ENCODE assay signal across 8 cellular contexts in genomic region chr1:23344111-23344986, GRCh38. TPM values are rescaled to one million over a fixed set of nuclear protein-coding genes. Genes with fewer than 3 reads are reported as not detected.
A peak's percentile ranks its signal among the peaks of the same experiment; 100 is the strongest.
DNase-seq lines count a peak whose midpoint lies in the region; ATAC-seq, FAIRE-seq and TF ChIP-seq lines count a peak whose summit lies in the region.

Gene HNRNPR, minus strand, starts transcription at chr1:23344284. Its CDS starts 3,276 bp downstream, at chr1:23341008.

- peak within 1 kb of the TSS; percentile 98 for H4K8ac ChIP-seq in trophoblast cell (ENCODE audit: low read depth, low read length)

- H3K36me3 Mint-ChIP-seq in T-cell, result peaks cover 4% of the 10 kb centered on the region

- H3K4ac ChIP-seq in trophoblast cell (ENCODE audit: low read depth, low read length), result peak within 1 kb of the TSS; percentile 99

- TF ChIP-seq POLR2A in GM12891 (IDR thresholded peaks at IDR 0.05; ENCODE audit: low read depth, low read length), result peak; percentile 86
- TF ChIP-seq POLR2A in transverse colon (IDR thresholded peaks at IDR 0.05), result peak; percentile 85

- peak within 1 kb of the TSS; percentile 97 for H2BK120ac ChIP-seq in trophoblast cell (ENCODE audit: insufficient read depth, low read length, poor library complexity)

- H2AK5ac ChIP-seq in trophoblast cell (ENCODE audit: low read length), result peak within 1 kb of the TSS; percentile 96

- no peaks in the 10 kb centered on the region for H3K9me3 Mint-ChIP-seq in T-cell

- H3K4me3 Mint-ChIP-seq in T-cell, result peak within 1 kb of the TSS; percentile 93 to 100 (median 97)

- in situ Hi-C loops in transverse colon (cut with MboI; ENCODE audit: low pct_ligation_motif_present in 1 of 4, low pct_unique_long_range_greater_than_20kb in 1 of 4, low sequenced_read_pairs in 3 of 4), result no loop called here

- peak within 1 kb of the TSS; percentile 99 for H2BK5ac ChIP-seq in trophoblast cell (ENCODE audit: low read depth, low read length, poor library complexity)

- H4K91ac ChIP-seq in trophoblast cell (ENCODE audit: low read depth, low read length), result peak within 1 kb of the TSS; percentile 99

- H3K4me1 Mint-ChIP-seq in T-cell, result peaks cover 42 to 47% (median 43%) of the 10 kb centered on the region in 3 donors

- H3K79me1 ChIP-seq in trophoblast cell (ENCODE audit: low read length), result peaks cover 15% of the 10 kb centered on the region

- peak within 1 kb of the TSS; percentile 84 for H3K4me2 ChIP-seq in trophoblast cell (ENCODE audit: low read length)

- no peak within 1 kb of the TSS for H3K23ac ChIP-seq in trophoblast cell (ENCODE audit: low read length)

- POLR2A ChIA-PET in T-cell (lab: Charles Lee), result interaction anchor here (0.5 to 1.4 kb wide), 10 partner anchors 21 to 1477 kb away, joined by 3 to 10 read pairs (median 7); partner anchors contain the start of genes GALE (in 1 of the 2) and ZNF436 (in 1 of the 2)

- peaks cover 15% of the 10 kb centered on the region for H3K79me2 ChIP-seq in trophoblast cell (ENCODE audit: control insufficient read depth, insufficient read depth, low read length, poor library complexity)

- H3K36me3 ChIP-seq in trophoblast cell (ENCODE audit: control insufficient read depth in 1 of 2, insufficient read depth in 2 of 2, low read length in 2 of 2) (no peaks in the 10 kb centered on the region), transverse colon (no peaks in the 10 kb centered on the region)

- FAIRE-seq in GM12891 (lab: Jason Lieb, UNC), result peak; percentile 96

- peak within 1 kb of the TSS; percentile 98 for H3K18ac ChIP-seq in trophoblast cell (ENCODE audit: low read length)

- H3K9ac ChIP-seq in trophoblast cell (ENCODE audit: low read length), result peak within 1 kb of the TSS; percentile 91

- no peaks in the 10 kb centered on the region for H3K4me1 ChIP-seq in trophoblast cell (ENCODE audit: control insufficient read depth in 1 of 2, insufficient read depth in 2 of 2, low read length in 2 of 2)
- peaks cover 31 to 45% (median 37%) of the 10 kb centered on the region in 4 donors for H3K4me1 ChIP-seq in transverse colon

- H3K4me3 ChIP-seq in trophoblast cell (ENCODE audit: low read depth, low read length) (peak within 1 kb of the TSS; percentile 88), transverse colon (peak within 1 kb of the TSS; percentile 52 to 93 (median 92))

- DNase-seq in GM12891 (ENCODE audit: insufficient read length, low spot score) (peak; percentile 98), NCI-H1436 treated with DMSO at 0.1 percent for 48 hours (lab: John Stamatoyannopoulos, UW) (peak; percentile 98), T-cell (peak; percentile 96 to 100 (median 99)), cardiac septum (ENCODE audit: low spot score) (peak; percentile 100), trophoblast cell (peak; percentile 100), transverse colon (peak; percentile 99)

- H2AFZ ChIP-seq in trophoblast cell (ENCODE audit: insufficient read depth, low read length, poor library complexity), result peak within 1 kb of the TSS; percentile 83

- CTCF ChIA-PET in T-cell (lab: Charles Lee), result interaction anchor here (0.6 to 1.7 kb wide), 6 partner anchors 22 to 1304 kb away, joined by 3 to 17 read pairs (median 3); partner anchors contain the start of gene PNRC2 (in 1 of the 2)

- peak within 1 kb of the TSS; percentile 100 for H3K14ac ChIP-seq in trophoblast cell (ENCODE audit: low read length)

- H2BK12ac ChIP-seq in trophoblast cell (ENCODE audit: low read length), result no peak within 1 kb of the TSS

- H3K27ac ChIP-seq in adipose tissue (ENCODE audit: low read depth, low read length), result peak within 1 kb of the TSS; percentile 90
- H3K27ac ChIP-seq in trophoblast cell (ENCODE audit: low read depth, low read length), result peak within 1 kb of the TSS; percentile 96
- H3K27ac ChIP-seq in transverse colon, result peak within 1 kb of the TSS; percentile 95 to 99 (median 98)

- peak in 2 of 5 experiments; percentile 18 to 37 for TF ChIP-seq CTCF in transverse colon (IDR thresholded peaks at IDR 0.05)

- intact Hi-C loops in cardiac septum (cut with DNase I), result loop anchor here (1.0 to 5.0 kb wide), 3 partner anchors 24 to 138 kb away; partner anchors contain the start of gene ASAP3
- intact Hi-C loops in transverse colon (cut with DNase I; ENCODE audit: low total_unique reads), result no loop called here

- H3K27me3 Mint-ChIP-seq in T-cell, result no peaks in the 10 kb centered on the region

- H3K27me3 ChIP-seq in trophoblast cell (ENCODE audit: insufficient read depth, low read length) (no peaks in the 10 kb centered on the region), transverse colon (no peaks in the 10 kb centered on the region)

- peak within 1 kb of the TSS; percentile 89 to 93 for H3K27ac Mint-ChIP-seq in T-cell

- WGBS in adipose tissue, 3 donors, result 0 to 1% (median 0%) methylated on average over 77 to 87 of the region's 87 CpGs
- no CpG with 5 or more reads among the region's 87 CpGs for WGBS in trophoblast cell (ENCODE audit: extremely low coverage, insufficient coverage, insufficient read length)
- 0% methylated on average over 51 of the region's 87 CpGs; no CpG with 5 or more reads in 1 of the 2 donors for WGBS in transverse colon (ENCODE audit: low coverage in 1 of 2), 2 donors

- peak; percentile 96 for ATAC-seq in HG02840 (IDR thresholded peaks at IDR 0.05; ENCODE audit: low FRiP score, unreplicated experiment)
- peak; percentile 97 to 98 (median 98) for ATAC-seq in T-cell (replicated peaks in 1 of 4)

- peak within 1 kb of the TSS; percentile 96 for H4K12ac ChIP-seq in trophoblast cell (ENCODE audit: low read depth, low read length)

- H3K9me3 ChIP-seq in trophoblast cell (ENCODE audit: insufficient read depth, low read depth, low read length) (no peaks in the 10 kb centered on the region), transverse colon (no peaks in the 10 kb centered on the region)

- no peak for TF ChIP-seq EP300 in transverse colon (IDR thresholded peaks at IDR 0.05; ENCODE audit: low read depth)

TF ChIP-seq in GM12891, 5 proteins besides CTCF, POLR2A, EP300 and RAD21:
- TF ChIP-seq PAX5 (IDR thresholded peaks at IDR 0.05; ENCODE audit: insufficient read depth, low read length, severe bottlenecking) (no peak), POU2F2 (IDR thresholded peaks at IDR 0.05; ENCODE audit: low read depth, low read length) (peak; percentile 35; the same call in 1 of the 2 replicates), POLR2AphosphoS5 (IDR thresholded peaks at IDR 0.05; ENCODE audit: low read depth, low read length) (peak; percentile 87), SPI1 (IDR thresholded peaks at IDR 0.05; ENCODE audit: low read depth, low read length) (no peak), TAF1 (IDR thresholded peaks at IDR 0.05; ENCODE audit: low read depth, low read length) (peak; percentile 80)

RNA-seq across cellular contexts. Expression of gene HNRNPR, which starts in this region (rescaled TPM):
- polyA plus RNA-seq in GM12891 (2012; ENCODE audit: low read depth, missing spikeins), result 93.5 TPM
- total RNA-seq in T-cell (100 to 1,000 TPM in 4 of 5 donors, 10 to 100 TPM in 1; 98.2 to 122 (median 109) TPM), cardiac septum (67.3 TPM), transverse colon (100 to 1,000 TPM in 1 of 4 donors, 10 to 100 TPM in 3; 13.5 to 120 (median 60.8) TPM)
- 100 to 1,000 TPM in 1 of 3 donors, 10 to 100 TPM in 2; 26.2 to 101 (median 63.8) TPM for polyA plus RNA-seq in adipose tissue
- polyA plus RNA-seq in trophoblast cell (2013), result 169 and 175 TPM in 2 replicates

Comparison
In these comparisons a context has a peak if more than half of its experiments do, and no peak if none do; other contexts are left out.
1. Peak in every context shown above with its lines: DNase-seq, ATAC-seq, H3K4me3 ChIP-seq and H3K27ac ChIP-seq.